Comparison of ENCODE assay signal across 25 cellular contexts in the genomic region with DNA sequence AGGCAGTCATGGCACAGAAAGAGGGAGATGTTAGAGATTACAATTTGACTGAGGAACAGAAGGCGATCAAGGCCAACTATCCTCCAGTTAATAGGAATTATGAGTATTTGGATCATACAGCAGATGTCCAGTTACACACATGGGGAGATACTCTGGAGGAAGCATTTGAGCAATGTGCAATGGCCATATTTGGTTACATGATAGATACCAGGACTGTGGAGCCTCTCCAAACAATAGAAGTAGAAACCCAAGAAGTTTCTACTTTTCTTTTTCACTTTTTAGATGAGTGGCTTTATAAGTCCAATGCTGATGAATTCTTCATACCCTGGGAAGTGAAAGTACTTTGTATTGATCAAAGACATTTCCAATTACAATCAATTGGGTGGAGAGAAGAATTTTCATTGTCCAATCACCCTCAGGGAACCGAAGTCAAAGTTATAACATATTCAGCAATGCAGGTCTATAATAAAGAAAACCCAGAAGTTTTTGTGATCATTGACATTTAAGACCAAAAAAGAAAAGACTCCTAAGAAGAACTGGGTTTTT.
DNase-seq lines count a peak whose midpoint lies in the region; ATAC-seq, FAIRE-seq and TF ChIP-seq lines count a peak whose summit lies in the region.
"Had no signal": no experiment of that assay in that cellular context is flagged by ENCODE, and none has a peak within 500 bp of the region (broad histone marks: within the 10 kb centered on the region; RNA-seq: fewer than 3 reads in every experiment).

No MANE protein-coding gene starts in this region.

- no peak overlapping the region for H3K27ac Mint-ChIP-seq in stimulated activated naive CD8-positive, alpha-beta T cell treated with anti-CD3 and anti-CD28 coated beads, Interleukin-15, amount 100 ng/mL, for 72 hours
- no peak overlapping the region for H3K27ac Mint-ChIP-seq in activated T-helper 17 cell treated with anti-CD3 and anti-CD28 coated beads, Interleukin-2, amount 50 U/mL, for 72 hours
- H3K27ac Mint-ChIP-seq: activated CD4-positive, alpha-beta T cell treated with anti-CD3 and anti-CD28 coated beads, Interleukin-2, amount 10 ng/mL, durations not matched to agents 24 days and 14 days; activated naive CD8-positive, alpha-beta T cell treated with anti-CD3 and anti-CD28 coated beads, Interleukin-2, amount 50 U/mL, for 24 hours; brain; memory B cell; naive thymus-derived CD8-positive, alpha-beta T cell; T-helper 1 cell treated with Interleukin-12 subunit alpha and Interleukin-12 subunit beta and Interleukin-4 antibody, amounts not matched to agents 30 μg/mL and 1 μg/mL, for 36 hours had no signal

- H3K9me3 Mint-ChIP-seq in stimulated activated naive CD8-positive, alpha-beta T cell treated with anti-CD3 and anti-CD28 coated beads, Interleukin-15, amount 100 ng/mL, for 72 hours, result peaks cover 6 to 7% of the 10 kb centered on the region in 2 donors
- peaks cover under 1% of the 10 kb centered on the region for H3K9me3 Mint-ChIP-seq in activated T-helper 17 cell treated with anti-CD3 and anti-CD28 coated beads, Interleukin-2, amount 50 U/mL, for 72 hours

- H3K4me3 Mint-ChIP-seq in stimulated activated naive CD8-positive, alpha-beta T cell treated with anti-CD3 and anti-CD28 coated beads, Interleukin-15, amount 100 ng/mL, for 72 hours, result no peak overlapping the region
- no peak overlapping the region for H3K4me3 Mint-ChIP-seq in activated T-helper 17 cell treated with anti-CD3 and anti-CD28 coated beads, Interleukin-2, amount 50 U/mL, for 72 hours
- H3K4me3 Mint-ChIP-seq: activated CD4-positive, alpha-beta T cell treated with anti-CD3 and anti-CD28 coated beads, Interleukin-2, amount 10 ng/mL, durations not matched to agents 24 days and 14 days; activated naive CD8-positive, alpha-beta T cell treated with anti-CD3 and anti-CD28 coated beads, Interleukin-2, amount 50 U/mL, for 24 hours; brain; memory B cell; naive thymus-derived CD8-positive, alpha-beta T cell; T-helper 1 cell treated with Interleukin-12 subunit alpha and Interleukin-12 subunit beta and Interleukin-4 antibody, amounts not matched to agents 30 μg/mL and 1 μg/mL, for 36 hours had no signal

- no peak for FAIRE-seq in H54 (lab: Jason Lieb, UNC)
- FAIRE-seq: A549 had no signal

- peaks cover 48% of the 10 kb centered on the region for H3K36me3 Mint-ChIP-seq in activated T-helper 17 cell treated with anti-CD3 and anti-CD28 coated beads, Interleukin-2, amount 50 U/mL, for 72 hours (ENCODE audit: low read depth)

- peak; percentile 23 for ATAC-seq in stimulated activated naive CD8-positive, alpha-beta T cell treated with anti-CD3 and anti-CD28 coated beads, Interleukin-15, amount 100 ng/mL, for 72 hours
- ATAC-seq in stimulated activated naive CD8-positive, alpha-beta T cell treated with anti-CD3 and anti-CD28 coated beads, Interleukin-15, Interleukin-2, amounts not matched to agents 100 U/mL and 50 U/mL, for 24 hours, result no peak
- ATAC-seq in HG02759 (IDR thresholded peaks at IDR 0.05; ENCODE audit: unreplicated experiment), result peak; percentile 42
- peak; percentile 24 for ATAC-seq in activated T-helper 17 cell treated with anti-CD3 and anti-CD28 coated beads, Interleukin-2, amount 50 U/mL, for 72 hours (replicated peaks)
- no peak for ATAC-seq in HG03520 (IDR thresholded peaks at IDR 0.05; ENCODE audit: unreplicated experiment)
- ATAC-seq: A549; activated naive CD8-positive, alpha-beta T cell treated with anti-CD3 and anti-CD28 coated beads, Interleukin-2, amount 50 U/mL, for 24 hours; left cardiac atrium; naive thymus-derived CD8-positive, alpha-beta T cell had no signal

- TF ChIP-seq POLR2A in H54 (IDR thresholded peaks at IDR 0.05; ENCODE audit: low read depth, low read length), result no peak

- no peak for DNase-seq in stimulated activated naive CD8-positive, alpha-beta T cell treated with anti-CD3 and anti-CD28 coated beads, Interleukin-15, amount 100 ng/mL, for 72 hours
- DNase-seq in stimulated activated naive CD8-positive, alpha-beta T cell treated with anti-CD3 and anti-CD28 coated beads, Interleukin-15, Interleukin-2, amounts not matched to agents 100 U/mL and 50 U/mL, for 24 hours, result no peak
- DNase-seq in mesenteric fat pad (ENCODE audit: low spot score) (no peak), H54 (ENCODE audit: insufficient read length, low spot score) (no peak)
- no peak for DNase-seq in activated naive CD4-positive, alpha-beta T cell treated with Interleukin-2 at 50 U/mL for 16 hours
- DNase-seq: activated CD4-positive, alpha-beta T cell treated with anti-CD3 and anti-CD28 coated beads, Interleukin-2, amount 10 ng/mL, durations not matched to agents 24 days and 14 days; activated effector memory CD4-positive, alpha-beta T cell treated with Interleukin-2 at 50 U/mL for 16 hours; activated naive CD8-positive, alpha-beta T cell treated with anti-CD3 and anti-CD28 coated beads, Interleukin-2, amount 50 U/mL, for 24 hours; BE2C; colonic mucosa; GM23248; head of caudate nucleus; left cardiac atrium; naive thymus-derived CD8-positive, alpha-beta T cell; NCI-H1417 treated with DMSO at 0.1 percent for 48 hours; NCI-H2171 treated with DMSO at 0.1 percent for 48 hours; PC-9; SHP77 treated with DMSO at 0.1 percent for 48 hours had no signal

- H3K27me3 Mint-ChIP-seq in stimulated activated naive CD8-positive, alpha-beta T cell treated with anti-CD3 and anti-CD28 coated beads, Interleukin-15, amount 100 ng/mL, for 72 hours, result no peaks in the 10 kb centered on the region
- H3K27me3 Mint-ChIP-seq in activated T-helper 17 cell treated with anti-CD3 and anti-CD28 coated beads, Interleukin-2, amount 50 U/mL, for 72 hours, result no peaks in the 10 kb centered on the region
- H3K27me3 Mint-ChIP-seq: activated CD4-positive, alpha-beta T cell treated with anti-CD3 and anti-CD28 coated beads, Interleukin-2, amount 10 ng/mL, durations not matched to agents 24 days and 14 days; activated naive CD8-positive, alpha-beta T cell treated with anti-CD3 and anti-CD28 coated beads, Interleukin-2, amount 50 U/mL, for 24 hours; brain; memory B cell; naive thymus-derived CD8-positive, alpha-beta T cell had no signal

- peaks cover 5% of the 10 kb centered on the region for H3K4me1 Mint-ChIP-seq in stimulated activated naive CD8-positive, alpha-beta T cell treated with anti-CD3 and anti-CD28 coated beads, Interleukin-15, amount 100 ng/mL, for 72 hours
- H3K4me1 Mint-ChIP-seq in activated T-helper 17 cell treated with anti-CD3 and anti-CD28 coated beads, Interleukin-2, amount 50 U/mL, for 72 hours, result no peaks in the 10 kb centered on the region
- H3K4me1 Mint-ChIP-seq: activated CD4-positive, alpha-beta T cell treated with anti-CD3 and anti-CD28 coated beads, Interleukin-2, amount 10 ng/mL, durations not matched to agents 24 days and 14 days; brain; memory B cell had no signal

Comparison
In these comparisons a context has a peak if more than half of its experiments do, and no peak if none do; other contexts are left out.
1. ATAC-seq: peak in stimulated activated naive CD8-positive, alpha-beta T cell treated with anti-CD3 and anti-CD28 coated beads, Interleukin-15, amount 100 ng/mL, for 72 hours (single experiment), HG02759 (single experiment) and activated T-helper 17 cell treated with anti-CD3 and anti-CD28 coated beads, Interleukin-2, amount 50 U/mL, for 72 hours (single experiment); none in stimulated activated naive CD8-positive, alpha-beta T cell treated with anti-CD3 and anti-CD28 coated beads, Interleukin-15, Interleukin-2, amounts not matched to agents 100 U/mL and 50 U/mL, for 24 hours (single experiment) and HG03520 (single experiment).